ENCODE assay signal across 2 cellular contexts in genomic region chr17:80024206-80024972, GRCh38.
TF ChIP-seq lines count a peak whose summit lies in the region.

No MANE protein-coding gene starts in this region.

TF ChIP-seq in IMR-90, 13 proteins besides CTCF, POLR2A, EP300 and RAD21:
- TF ChIP-seq MXI1 (IDR thresholded peaks at IDR 0.05; ENCODE audit: borderline replicate concordance, low read depth, low read length) (no peak), USF2 (IDR thresholded peaks at IDR 0.05; ENCODE audit: low read depth, low read length) (no peak), ELK1 (IDR thresholded peaks at IDR 0.05; ENCODE audit: borderline replicate concordance, low read depth, low read length) (no peak), RFX5 (IDR thresholded peaks at IDR 0.05; ENCODE audit: low read depth, low read length) (no peak)

TF ChIP-seq in K562, 482 proteins besides CTCF, POLR2A, EP300 and RAD21:
- TF ChIP-seq ZBTB26 (CRISPR knock-in tag; IDR thresholded peaks at IDR 0.05) (0 out of 2 replicates have a peak, but pooled peaks have one; percentile 47), ADNP (tag; IDR thresholded peaks at IDR 0.05) (peak; percentile 36; the same call in 1 of the 2 replicates), PHF20 (IDR thresholded peaks at IDR 0.05; ENCODE audit: partially characterized antibody) (peak; percentile 11), OTX1 (CRISPR knock-in tag; IDR thresholded peaks at IDR 0.05) (0 out of 2 replicates have a peak, but pooled peaks have one; percentile 43), SP2 (IDR thresholded peaks at IDR 0.05; ENCODE audit: extremely low read depth, low read depth, low read length, poor library complexity, severe bottlenecking) (no peak), TEAD2 (tag; IDR thresholded peaks at IDR 0.05) (no peak), RB1 (IDR thresholded peaks at IDR 0.05; ENCODE audit: low read depth) (no peak), HNRNPUL1 (IDR thresholded peaks at IDR 0.05; ENCODE audit: low read length) (no peak), PCBP2 (IDR thresholded peaks at IDR 0.05; ENCODE audit: low read depth, low read length, poor library complexity, severe bottlenecking) (no peak), CREB3L1 (IDR thresholded peaks at IDR 0.05; ENCODE audit: borderline replicate concordance, low read depth) (no peak), DDX20 (tag; IDR thresholded peaks at IDR 0.05; ENCODE audit: low read depth) (no peak), MIER1 (IDR thresholded peaks at IDR 0.05; ENCODE audit: low read depth) (no peak)
